In the genomic region with DNA sequence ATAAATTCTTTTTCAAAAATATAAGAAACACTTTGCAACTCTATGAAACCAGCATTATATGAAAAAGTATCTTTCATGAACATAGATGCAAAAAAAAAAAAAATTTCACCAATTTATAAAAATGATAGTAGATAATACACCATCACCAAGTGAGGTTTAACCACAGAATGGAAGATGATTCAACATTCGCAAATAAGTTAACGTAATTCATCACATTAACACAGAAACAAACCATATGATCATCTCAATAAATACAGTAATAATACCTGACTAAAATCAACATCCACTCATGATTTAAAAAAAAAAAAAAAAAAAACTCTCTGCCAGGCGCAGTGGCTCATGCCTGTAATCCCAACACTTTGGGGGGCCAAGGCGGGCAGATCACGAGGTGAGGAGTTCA, we compare ENCODE assay signal across 25 cellular contexts. TPM values are rescaled to one million over a fixed set of nuclear protein-coding genes. Genes with fewer than 3 reads are reported as not detected.
A peak's percentile ranks its signal among the peaks of the same experiment; 100 is the strongest.
DNase-seq lines count a peak whose midpoint lies in the region; ATAC-seq, FAIRE-seq and TF ChIP-seq lines count a peak whose summit lies in the region.
"Had no signal": no experiment of that assay in that cellular context is flagged by ENCODE, and none has a peak within 500 bp of the region (broad histone marks: within the 10 kb centered on the region; RNA-seq: fewer than 3 reads in every experiment).

No MANE protein-coding gene starts in this region.

- H3K18ac ChIP-seq in mesenchymal stem cell (ENCODE audit: low read depth in 1 of 2, low read length in 2 of 2), result no peak overlapping the region

- no peaks in the 10 kb centered on the region for H3K79me1 ChIP-seq in mesenchymal stem cell (replicated peaks; ENCODE audit: low read length, poor library complexity, severe bottlenecking)

- H2AFZ ChIP-seq in mesenchymal stem cell (ENCODE audit: low read depth, low read length) (no peak overlapping the region), GM23248 (no peak overlapping the region)

- H3K4me3 Mint-ChIP-seq in activated T-cell treated with anti-CD3 and anti-CD28 coated beads, Interleukin-2, amount 50 U/mL, for 24 hours, result no peak overlapping the region
- H3K4me3 Mint-ChIP-seq in CD4-positive, alpha-beta T cell, result peak overlapping the region; percentile 34
- peak overlapping the region; percentile 46 for H3K4me3 Mint-ChIP-seq in activated T-helper 17 cell treated with anti-CD3 and anti-CD28 coated beads, Interleukin-2, amount 50 U/mL, for 72 hours
- peak overlapping the region; percentile 67 for H3K4me3 Mint-ChIP-seq in natural killer cell treated with Interleukin-12 subunit alpha and Interleukin-12 subunit beta and Interleukin-15 and Interleukin-18, amount 100 ng/mL, for 72 hours

- peaks cover 4% of the 10 kb centered on the region for H3K4me1 ChIP-seq in mesenchymal stem cell (ENCODE audit: control insufficient read depth, insufficient read depth, low read depth, low read length)
- H3K4me1 ChIP-seq in GM23248 (ENCODE audit: insufficient read depth), result peaks cover 25% of the 10 kb centered on the region

- H3K9me2 ChIP-seq in GM23248 (ENCODE audit: insufficient read depth), result no peaks in the 10 kb centered on the region

- no peak overlapping the region for H3K27ac ChIP-seq in CD4-positive, alpha-beta T cell (ENCODE audit: low read depth, low read length)
- no peak overlapping the region for H3K27ac ChIP-seq in mesenchymal stem cell (ENCODE audit: low read length, poor library complexity, severe bottlenecking)
- H3K27ac ChIP-seq in GM23248, result no peak overlapping the region

- no peak overlapping the region for H4K8ac ChIP-seq in mesenchymal stem cell (ENCODE audit: low read length)

- in situ Hi-C loops in GM23248 (cut with MboI), result no loop called here

- ATAC-seq in CD4-positive, alpha-beta T cell (ENCODE audit: poor library complexity), result no peak
- no peak for ATAC-seq in activated T-helper 17 cell treated with anti-CD3 and anti-CD28 coated beads, Interleukin-2, amount 50 U/mL, for 72 hours (replicated peaks)
- ATAC-seq in natural killer cell treated with Interleukin-12 subunit alpha and Interleukin-12 subunit beta and Interleukin-15 and Interleukin-18, amount 100 ng/mL, for 72 hours, result no peak
- ATAC-seq: PC-3 had no signal

- no peak overlapping the region for H3K23ac ChIP-seq in mesenchymal stem cell (ENCODE audit: low read length in 2 of 2)

- intact Hi-C loops in CD4-positive, alpha-beta T cell (cut with DNase I, micrococcal nuclease), result loop anchor here in 1 of 2 experiments (10.0 kb wide), 1 partner anchor 49 kb away; no protein-coding TSS in a partner anchor

- peak overlapping the region; percentile 47 for H3K27ac Mint-ChIP-seq in activated T-cell treated with anti-CD3 and anti-CD28 coated beads, Interleukin-2, amount 50 U/mL, for 24 hours
- peak overlapping the region; percentile 27 for H3K27ac Mint-ChIP-seq in CD4-positive, alpha-beta T cell
- H3K27ac Mint-ChIP-seq in activated T-helper 17 cell treated with anti-CD3 and anti-CD28 coated beads, Interleukin-2, amount 50 U/mL, for 72 hours, result no peak overlapping the region
- H3K27ac Mint-ChIP-seq in natural killer cell treated with Interleukin-12 subunit alpha and Interleukin-12 subunit beta and Interleukin-15 and Interleukin-18, amount 100 ng/mL, for 72 hours, result peak overlapping the region; percentile 44 to 89
- H3K27ac Mint-ChIP-seq: IgD-negative memory B cell had no signal

- no peak overlapping the region for H3K4ac ChIP-seq in mesenchymal stem cell (ENCODE audit: low read depth in 1 of 2, low read length in 2 of 2)

- no peaks in the 10 kb centered on the region for H3K27me3 Mint-ChIP-seq in activated T-cell treated with anti-CD3 and anti-CD28 coated beads, Interleukin-2, amount 50 U/mL, for 24 hours
- no peaks in the 10 kb centered on the region for H3K27me3 Mint-ChIP-seq in CD4-positive, alpha-beta T cell
- H3K27me3 Mint-ChIP-seq in activated T-helper 17 cell treated with anti-CD3 and anti-CD28 coated beads, Interleukin-2, amount 50 U/mL, for 72 hours, result no peaks in the 10 kb centered on the region
- no peaks in the 10 kb centered on the region for H3K27me3 Mint-ChIP-seq in natural killer cell treated with Interleukin-12 subunit alpha and Interleukin-12 subunit beta and Interleukin-15 and Interleukin-18, amount 100 ng/mL, for 72 hours
- H3K27me3 Mint-ChIP-seq: IgD-negative memory B cell had no signal

- no peak overlapping the region for H2BK120ac ChIP-seq in mesenchymal stem cell (ENCODE audit: low read depth, low read length)

- CTCF ChIA-PET in CD4-positive, alpha-beta T cell (lab: Charles Lee), result no interaction called here

- no peak overlapping the region for H3K4me3 ChIP-seq in mesenchymal stem cell (ENCODE audit: insufficient read depth in 1 of 2, low read depth in 1 of 2, low read length in 2 of 2)
- H3K4me3 ChIP-seq in GM23248, result no peak overlapping the region
- H3K4me3 ChIP-seq: MG63 had no signal

- no peak for TF ChIP-seq CTCF in CD4-positive, alpha-beta T cell (IDR thresholded peaks at IDR 0.05)

- H3K9ac ChIP-seq in mesenchymal stem cell (ENCODE audit: low read length), result no peak overlapping the region
- no peak overlapping the region for H3K9ac ChIP-seq in GM23248

- no peak for TF ChIP-seq POLR2A in GM12892 (IDR thresholded peaks at IDR 0.05; ENCODE audit: low read depth, low read length)

- H3K4me1 Mint-ChIP-seq in activated T-cell treated with anti-CD3 and anti-CD28 coated beads, Interleukin-2, amount 50 U/mL, for 24 hours (ENCODE audit: low read depth), result peaks cover 79% of the 10 kb centered on the region
- peaks cover 79% of the 10 kb centered on the region for H3K4me1 Mint-ChIP-seq in CD4-positive, alpha-beta T cell (ENCODE audit: low read depth)
- peaks cover 39% of the 10 kb centered on the region for H3K4me1 Mint-ChIP-seq in activated T-helper 17 cell treated with anti-CD3 and anti-CD28 coated beads, Interleukin-2, amount 50 U/mL, for 72 hours
- H3K4me1 Mint-ChIP-seq in natural killer cell treated with Interleukin-12 subunit alpha and Interleukin-12 subunit beta and Interleukin-15 and Interleukin-18, amount 100 ng/mL, for 72 hours (ENCODE audit: low read depth in 2 of 2), result peaks cover 58 to 72% of the 10 kb centered on the region in 2 donors

- H3K36me3 Mint-ChIP-seq in activated T-cell treated with anti-CD3 and anti-CD28 coated beads, Interleukin-2, amount 50 U/mL, for 24 hours (ENCODE audit: low read depth), result peaks cover 34% of the 10 kb centered on the region
- peaks cover 73% of the 10 kb centered on the region for H3K36me3 Mint-ChIP-seq in CD4-positive, alpha-beta T cell (ENCODE audit: low read depth)
- peaks cover 83% of the 10 kb centered on the region for H3K36me3 Mint-ChIP-seq in activated T-helper 17 cell treated with anti-CD3 and anti-CD28 coated beads, Interleukin-2, amount 50 U/mL, for 72 hours (ENCODE audit: low read depth)
- H3K36me3 Mint-ChIP-seq in natural killer cell treated with Interleukin-12 subunit alpha and Interleukin-12 subunit beta and Interleukin-15 and Interleukin-18, amount 100 ng/mL, for 72 hours, result peaks cover 12% of the 10 kb centered on the region

- H2BK5ac ChIP-seq in mesenchymal stem cell (ENCODE audit: low read depth, low read length, poor library complexity, severe bottlenecking), result no peak overlapping the region

- peaks cover 37% of the 10 kb centered on the region; the same call in 1 of the 2 replicates for H4K20me1 ChIP-seq in GM23248 (ENCODE audit: insufficient read depth)

- no peaks in the 10 kb centered on the region for H3K27me3 ChIP-seq in CD4-positive, alpha-beta T cell (ENCODE audit: control insufficient read depth, insufficient read depth, low read length)
- H3K27me3 ChIP-seq in mesenchymal stem cell (ENCODE audit: control insufficient read depth in 1 of 2, insufficient read depth in 1 of 2, low read length in 2 of 2), result no peaks in the 10 kb centered on the region
- H3K27me3 ChIP-seq in GM23248 (replicated peaks; ENCODE audit: insufficient read depth), result no peaks in the 10 kb centered on the region
- H3K27me3 ChIP-seq: BE2C, MG63 had no signal

- no peak for FAIRE-seq in GM12892 (lab: Jason Lieb, UNC)
- FAIRE-seq: A204.1, D721Med, GM12891, HTR-8/SVneo had no signal

- H3K14ac ChIP-seq in mesenchymal stem cell (ENCODE audit: low read length in 2 of 2), result no peak overlapping the region

- no peak overlapping the region for H2AK5ac ChIP-seq in mesenchymal stem cell (ENCODE audit: low read length, severe bottlenecking)

- H3K4me2 ChIP-seq in mesenchymal stem cell (ENCODE audit: low read length, poor library complexity, severe bottlenecking) (no peak overlapping the region), GM23248 (ENCODE audit: unreplicated experiment) (no peak overlapping the region)

- DNase-seq in activated T-cell treated with anti-CD3 and anti-CD28 coated beads, Interleukin-2, amount 50 U/mL, for 24 hours, result no peak
- DNase-seq in activated T-cell treated with anti-CD3 and anti-CD28 coated beads, Interleukin-2, amount 50 U/mL, for 48 hours, result no peak
- no peak for DNase-seq in CD4-positive, alpha-beta T cell
- no peak for DNase-seq in natural killer cell treated with Interleukin-12 subunit alpha and Interleukin-12 subunit beta and Interleukin-15 and Interleukin-18, amount 100 ng/mL, for 72 hours (ENCODE audit: low spot score)
- DNase-seq in mesenchymal stem cell (no peak), GM23248 (no peak), GM12892 (ENCODE audit: insufficient read length) (no peak)
- DNase-seq: BE2C, H7, Karpas-422, MG63, NCI-H1048, NCI-H1436, NCI-H1930, NCI-H345, NCI-H524 treated with DMSO at 0.1 percent for 48 hours, PC-3, RPMI8226, SHP77 treated with DMSO at 0.1 percent for 48 hours had no signal

- H3F3A ChIP-seq in GM23248 (ENCODE audit: insufficient read depth), result peaks cover 23% of the 10 kb centered on the region

- POLR2A ChIA-PET in CD4-positive, alpha-beta T cell (lab: Charles Lee), result no interaction called here

- WGBS in mesenchymal stem cell, result 99% methylated on average over 5 of the region's 5 CpGs
- WGBS in GM23248 (ENCODE audit: low coverage in 1 of 2, low lambda C conversion rate in 2 of 2, missing lambda C conversion rate in 2 of 2), 2 experiments, result 87 to 90% methylated on average over 5 of the region's 5 CpGs

- H2BK15ac ChIP-seq in mesenchymal stem cell (ENCODE audit: low read depth, poor library complexity, severe bottlenecking), result no peak overlapping the region

- no peak overlapping the region for H2BK12ac ChIP-seq in mesenchymal stem cell (ENCODE audit: low read length in 2 of 2)

- H3K9me3 ChIP-seq in CD4-positive, alpha-beta T cell (ENCODE audit: control insufficient read depth, low read length), result no peaks in the 10 kb centered on the region
- H3K9me3 ChIP-seq in mesenchymal stem cell (ENCODE audit: control insufficient read depth, low read length) (no peaks in the 10 kb centered on the region), GM23248 (ENCODE audit: low read depth) (no peaks in the 10 kb centered on the region)
- H3K9me3 ChIP-seq: BE2C had no signal

- H3K9me3 Mint-ChIP-seq in activated T-cell treated with anti-CD3 and anti-CD28 coated beads, Interleukin-2, amount 50 U/mL, for 24 hours, result no peaks in the 10 kb centered on the region
- no peaks in the 10 kb centered on the region for H3K9me3 Mint-ChIP-seq in CD4-positive, alpha-beta T cell
- no peaks in the 10 kb centered on the region for H3K9me3 Mint-ChIP-seq in activated T-helper 17 cell treated with anti-CD3 and anti-CD28 coated beads, Interleukin-2, amount 50 U/mL, for 72 hours
- no peaks in the 10 kb centered on the region for H3K9me3 Mint-ChIP-seq in natural killer cell treated with Interleukin-12 subunit alpha and Interleukin-12 subunit beta and Interleukin-15 and Interleukin-18, amount 100 ng/mL, for 72 hours
- H3K9me3 Mint-ChIP-seq: IgD-negative memory B cell had no signal

- peaks cover 99% of the 10 kb centered on the region for H3K79me2 ChIP-seq in GM23248 (ENCODE audit: insufficient read depth)

- H3K36me3 ChIP-seq in mesenchymal stem cell (ENCODE audit: control insufficient read depth in 1 of 2, insufficient read depth in 2 of 2, low read depth in 1 of 2, low read length in 2 of 2), result peaks cover 6 to 25% of the 10 kb centered on the region in 2 experiments
- no peaks in the 10 kb centered on the region for H3K36me3 ChIP-seq in GM23248 (ENCODE audit: low read depth)
- H3K36me3 ChIP-seq: BE2C had no signal

- H4K91ac ChIP-seq in mesenchymal stem cell (ENCODE audit: low read length), result no peak overlapping the region

RNA-seq across cellular contexts. Expression of gene PJA2, which starts 6.3 kb away (rescaled TPM):
- 10 to 100 TPM; 88.8 to 92.9 TPM for total RNA-seq in CD4-positive, alpha-beta T cell
- total RNA-seq in activated T-helper 17 cell treated with anti-CD3 and anti-CD28 coated beads, Interleukin-2, amount 50 U/mL, for 72 hours, result 10 to 100 TPM; 53.9 to 91.0 TPM
- 10 to 100 TPM; 45.4 to 71.8 TPM for total RNA-seq in natural killer cell treated with Interleukin-12 subunit alpha and Interleukin-12 subunit beta and Interleukin-15 and Interleukin-18, amount 100 ng/mL, for 72 hours
- 54.5 TPM for polyA plus RNA-seq in mesenchymal stem cell (2013, experiment 1 of 2)
- 55.2 TPM for polyA plus RNA-seq in mesenchymal stem cell (2013, experiment 2 of 2)
- 95.3 and 97.0 TPM in 2 replicates for total RNA-seq in GM23248 (2014; rRNA removed; shearing (Covaris generic))
- polyA plus RNA-seq in GM23248 (2016; fragmentation: Nextera tagmentation; extraction: Ambion mirVana), result 76.4 and 79.8 TPM in 2 replicates
- polyA plus RNA-seq in GM12892 (2012; ENCODE audit: missing spikeins), result 52.4 TPM
